In genomic region chr16:74446866-74447265, GRCh38 we compare ENCODE assay signal across 21 cellular contexts. TPM values are rescaled to one million over a fixed set of nuclear protein-coding genes. Genes with fewer than 3 reads are reported as not detected.
DNase-seq lines count a peak whose midpoint lies in the region; ATAC-seq and TF ChIP-seq lines count a peak whose summit lies in the region.
"Had no signal": no experiment of that assay in that cellular context is flagged by ENCODE, and none has a peak within 500 bp of the region (broad histone marks: within the 10 kb centered on the region; RNA-seq: fewer than 3 reads in every experiment).

No MANE protein-coding gene starts in this region.

- peaks cover 12 to 47% (median 30%) of the 10 kb centered on the region in 12 donors for H3K4me1 ChIP-seq in heart left ventricle
- H3K4me1 ChIP-seq in IMR-90 (ENCODE audit: control insufficient read depth, insufficient read depth, low read length): peaks cover 10% of the 10 kb centered on the region

- H2AFZ ChIP-seq in IMR-90 (replicated peaks; ENCODE audit: low read length, poor library complexity): no peak overlapping the region

- peak overlapping the region; percentile 61 for H2AK9ac ChIP-seq in IMR-90 (replicated peaks; ENCODE audit: low read depth, low read length, poor library complexity)

- H3K23ac ChIP-seq in IMR-90 (ENCODE audit: low read depth, low read length): no peak overlapping the region; the same call in 1 of the 2 replicates

- H2BK5ac ChIP-seq in IMR-90 (ENCODE audit: low read depth, low read length, poor library complexity, severe bottlenecking): no peak overlapping the region

- no peak overlapping the region for H3K9ac ChIP-seq in IMR-90 (ENCODE audit: low read depth, low read length)
- H3K9ac ChIP-seq: BLaER1 had no signal

- H3K9me3 Mint-ChIP-seq in dendritic cell treated with granulocyte-macrophage colony-stimulating factor and Interleukin-4, amounts not matched to agents 40 ng/mL and 50 ng/mL, for 4 days: peaks cover 9% of the 10 kb centered on the region
- no peaks in the 10 kb centered on the region for H3K9me3 Mint-ChIP-seq in stimulated activated effector memory CD8-positive, alpha-beta T cell treated with anti-CD3 and anti-CD28 coated beads, Interleukin-12 subunit alpha, Interleukin-12 subunit beta, amount 100 ng/mL, for 72 hours
- no peaks in the 10 kb centered on the region for H3K9me3 Mint-ChIP-seq in Calu3 (ENCODE audit: low read depth, unreplicated experiment)
- H3K9me3 Mint-ChIP-seq in T-cell: no peaks in the 10 kb centered on the region
- H3K9me3 Mint-ChIP-seq: CD8-positive, alpha-beta memory T cell had no signal

- dilution Hi-C loops in IMR-90 (cut with HindIII; ENCODE audit: low sequenced_read_pairs, unreplicated experiment): no loop called here

- H3K79me1 ChIP-seq in IMR-90 (ENCODE audit: low read depth in 1 of 2, low read length in 2 of 2): peaks cover 7 to 33% of the 10 kb centered on the region in 2 experiments; a peak in 3 of 4 replicates

- H3K27ac Mint-ChIP-seq in dendritic cell treated with granulocyte-macrophage colony-stimulating factor and Interleukin-4, amounts not matched to agents 40 ng/mL and 50 ng/mL, for 4 days: peak overlapping the region; percentile 48
- H3K27ac Mint-ChIP-seq in stimulated activated effector memory CD8-positive, alpha-beta T cell treated with anti-CD3 and anti-CD28 coated beads, Interleukin-12 subunit alpha, Interleukin-12 subunit beta, amount 100 ng/mL, for 72 hours: peak overlapping the region; percentile 46
- H3K27ac Mint-ChIP-seq in Calu3 (ENCODE audit: unreplicated experiment) (no peak overlapping the region), T-cell (no peak overlapping the region)

- no peaks in the 10 kb centered on the region for H3K27me3 Mint-ChIP-seq in dendritic cell treated with granulocyte-macrophage colony-stimulating factor and Interleukin-4, amounts not matched to agents 40 ng/mL and 50 ng/mL, for 4 days
- H3K27me3 Mint-ChIP-seq in Calu3 (ENCODE audit: unreplicated experiment) (no peaks in the 10 kb centered on the region), T-cell (no peaks in the 10 kb centered on the region)
- H3K27me3 Mint-ChIP-seq: CD8-positive, alpha-beta memory T cell had no signal

- no peak overlapping the region for H4K91ac ChIP-seq in IMR-90 (ENCODE audit: insufficient read depth, low read depth, low read length)

- in situ Hi-C loops in IMR-90 (cut with MboI; ENCODE audit: low sequenced_read_pairs): no loop called here

- CTCF ChIA-PET in IMR-90 (lab: Yijun Ruan, JAX): no interaction called here
- CTCF ChIA-PET in Calu3 (lab: Charles Lee): no interaction called here
- CTCF ChIA-PET in T-cell (lab: Charles Lee): no interaction called here

- H3K4me3 Mint-ChIP-seq in dendritic cell treated with granulocyte-macrophage colony-stimulating factor and Interleukin-4, amounts not matched to agents 40 ng/mL and 50 ng/mL, for 4 days: no peak overlapping the region
- H3K4me3 Mint-ChIP-seq in stimulated activated effector memory CD8-positive, alpha-beta T cell treated with anti-CD3 and anti-CD28 coated beads, Interleukin-12 subunit alpha, Interleukin-12 subunit beta, amount 100 ng/mL, for 72 hours: no peak overlapping the region
- H3K4me3 Mint-ChIP-seq in Calu3 (ENCODE audit: low read depth, unreplicated experiment): no peak overlapping the region
- H3K4me3 Mint-ChIP-seq in T-cell: no peak overlapping the region
- H3K4me3 Mint-ChIP-seq: CD8-positive, alpha-beta memory T cell had no signal

- no peak overlapping the region for H3K18ac ChIP-seq in IMR-90 (ENCODE audit: low read depth, low read length)

- H2BK20ac ChIP-seq in IMR-90 (ENCODE audit: low read depth, low read length): no peak overlapping the region

- intact Hi-C loops in heart left ventricle (cut with DNase I) (no loop called here), Right ventricle myocardium inferior (cut with DNase I) (no loop called here), IMR-90 (cut with micrococcal nuclease) (no loop called here), Calu3 (cut with micrococcal nuclease; ENCODE audit: unreplicated experiment) (no loop called here)
- intact Hi-C loops in dendritic cell treated with granulocyte-macrophage colony-stimulating factor and Interleukin-4, amounts not matched to agents 40 ng/mL and 50 ng/mL, for 4 days (cut with micrococcal nuclease): no loop called here

- ATAC-seq in heart left ventricle (no peak), Right ventricle myocardium inferior (no peak), IMR-90 (ENCODE audit: low read depth) (no peak), T-cell (replicated peaks in 1 of 4) (no peak)
- ATAC-seq in stimulated activated effector memory CD8-positive, alpha-beta T cell treated with anti-CD3 and anti-CD28 coated beads, Interleukin-12 subunit alpha, Interleukin-12 subunit beta, amount 100 ng/mL, for 72 hours: no peak
- ATAC-seq: GM12878, K562 had no signal

- no peak for DNase-seq in heart left ventricle
- DNase-seq in Right ventricle myocardium inferior (ENCODE audit: missing footprints): no peak
- DNase-seq in IMR-90: no peak
- no peak for DNase-seq in stimulated activated effector memory CD8-positive, alpha-beta T cell treated with anti-CD3 and anti-CD28 coated beads, Interleukin-12 subunit alpha, Interleukin-12 subunit beta, amount 100 ng/mL, for 72 hours (ENCODE audit: low spot score in 2 of 2)
- no peak for DNase-seq in inferior parietal cortex (ENCODE audit: extremely low spot score)
- no peak for DNase-seq in Calu3
- no peak for DNase-seq in T-cell
- DNase-seq: CD8-positive, alpha-beta memory T cell; DND-41; GDM1; GOT3; MV-4-11; NCI-H1417 treated with DMSO at 0.1 percent for 48 hours; NCI-H1930; NK-92 treated with Interleukin-12 subunit alpha and Interleukin-12 subunit beta, amount 100 ng/mL, for 24 hours; OCI-M1; RPMI8226 had no signal

- peaks cover 21% of the 10 kb centered on the region for H3K9me1 ChIP-seq in IMR-90 (ENCODE audit: insufficient read depth, low read length)

- no peak overlapping the region for H4K5ac ChIP-seq in IMR-90 (ENCODE audit: low read depth, low read length)

- no peak overlapping the region for H3K4ac ChIP-seq in IMR-90 (ENCODE audit: low read depth, low read length)

- 94 to 97% (median 95%) methylated on average over 8 of the region's 8 CpGs for WGBS in heart left ventricle, 4 donors
- 98% methylated on average over 7 of the region's 8 CpGs; no CpG with 5 or more reads in 1 of the 2 experiments for WGBS in IMR-90 (ENCODE audit: extremely low coverage in 2 of 2, insufficient read length in 1 of 2), 2 experiments

- TF ChIP-seq POLR2A in heart left ventricle (IDR thresholded peaks at IDR 0.05) (no peak), IMR-90 (IDR thresholded peaks at IDR 0.05; ENCODE audit: low read depth, low read length) (no peak)

- H3K4me3 ChIP-seq in heart left ventricle (no peak overlapping the region), IMR-90 (ENCODE audit: insufficient read depth, low read depth, low read length) (no peak overlapping the region)
- H3K4me3 ChIP-seq: BLaER1, GM12878, K562 had no signal

- H3K36me3 ChIP-seq in heart left ventricle (peaks cover 0 to 22% (median 15%) of the 10 kb centered on the region in 9 donors), IMR-90 (ENCODE audit: control insufficient read depth, insufficient read depth, low read length) (peaks cover 12% of the 10 kb centered on the region)

- H3K4me1 Mint-ChIP-seq in dendritic cell treated with granulocyte-macrophage colony-stimulating factor and Interleukin-4, amounts not matched to agents 40 ng/mL and 50 ng/mL, for 4 days (ENCODE audit: low read depth): peaks cover 50% of the 10 kb centered on the region
- H3K4me1 Mint-ChIP-seq in stimulated activated effector memory CD8-positive, alpha-beta T cell treated with anti-CD3 and anti-CD28 coated beads, Interleukin-12 subunit alpha, Interleukin-12 subunit beta, amount 100 ng/mL, for 72 hours: peaks cover 6% of the 10 kb centered on the region
- peaks cover 18% of the 10 kb centered on the region for H3K4me1 Mint-ChIP-seq in Calu3 (ENCODE audit: low read depth, unreplicated experiment)
- H3K4me1 Mint-ChIP-seq in T-cell: peaks cover 0 to 3% (median 0%) of the 10 kb centered on the region in 3 donors

- H3K27ac ChIP-seq in heart left ventricle (peak overlapping the region; percentile 66 to 90 (median 83)), IMR-90 (ENCODE audit: insufficient read depth, low read length) (no peak overlapping the region)
- H3K27ac ChIP-seq: BLaER1 had no signal

- no peaks in the 10 kb centered on the region for H3K27me3 ChIP-seq in heart left ventricle
- no peaks in the 10 kb centered on the region for H3K27me3 ChIP-seq in IMR-90 (ENCODE audit: control insufficient read depth, insufficient read depth, low read length)
- H3K27me3 ChIP-seq: BLaER1 had no signal

- H3K9me3 ChIP-seq in heart left ventricle (no peaks in the 10 kb centered on the region), IMR-90 (ENCODE audit: control insufficient read depth, insufficient read depth, low read length) (no peaks in the 10 kb centered on the region)
- H3K9me3 ChIP-seq: BLaER1 had no signal

- no peak overlapping the region for H3K56ac ChIP-seq in IMR-90 (ENCODE audit: extremely low read depth, insufficient read depth, low read length)

- no TSS peak for BruUV-seq in IMR-90 (replicated peaks; lab: Mats Ljungman, UMichigan)
- BruUV-seq in Calu3 (replicated peaks; lab: Mats Ljungman, UMichigan): no TSS peak

- no peak overlapping the region for H2AK5ac ChIP-seq in IMR-90 (ENCODE audit: low read depth, low read length)

- H2BK15ac ChIP-seq in IMR-90 (ENCODE audit: low read depth, low read length): no peak overlapping the region

- no peak overlapping the region for H3K14ac ChIP-seq in IMR-90 (replicated peaks; ENCODE audit: low read depth, low read length)

- H4K20me1 ChIP-seq in IMR-90 (ENCODE audit: insufficient read depth, low read length): peaks cover 13% of the 10 kb centered on the region; the same call in 1 of the 2 replicates

- POLR2A ChIA-PET in IMR-90 (lab: Charles Lee; ENCODE audit: unreplicated experiment): no interaction called here
- POLR2A ChIA-PET in T-cell (lab: Charles Lee): no interaction called here

- TF ChIP-seq RAD21 in IMR-90 (IDR thresholded peaks at IDR 0.05; ENCODE audit: low read length): no peak

- no peak overlapping the region for H3K4me2 ChIP-seq in IMR-90 (ENCODE audit: low read depth, low read length)
- H3K4me2 ChIP-seq: BLaER1 had no signal

- no peak overlapping the region for H4K8ac ChIP-seq in IMR-90 (ENCODE audit: low read depth in 2 of 2, low read length in 2 of 2)

- no peak overlapping the region for H2BK120ac ChIP-seq in IMR-90 (ENCODE audit: low read depth, low read length)

- peaks cover 43% of the 10 kb centered on the region for H3K36me3 Mint-ChIP-seq in dendritic cell treated with granulocyte-macrophage colony-stimulating factor and Interleukin-4, amounts not matched to agents 40 ng/mL and 50 ng/mL, for 4 days (ENCODE audit: low read depth)
- H3K36me3 Mint-ChIP-seq in stimulated activated effector memory CD8-positive, alpha-beta T cell treated with anti-CD3 and anti-CD28 coated beads, Interleukin-12 subunit alpha, Interleukin-12 subunit beta, amount 100 ng/mL, for 72 hours: peaks cover 42% of the 10 kb centered on the region
- H3K36me3 Mint-ChIP-seq in Calu3 (ENCODE audit: insufficient read depth, unreplicated experiment): peaks cover 16% of the 10 kb centered on the region
- H3K36me3 Mint-ChIP-seq in T-cell: peaks cover 21% of the 10 kb centered on the region

- TF ChIP-seq CTCF in heart left ventricle (IDR thresholded peaks at IDR 0.05) (no peak), IMR-90 (conservative IDR thresholded peaks at IDR 0.05; ENCODE audit: low read depth, low read length) (no peak), Calu3 (IDR thresholded peaks at IDR 0.05; ENCODE audit: unreplicated experiment) (no peak)

RNA-seq across cellular contexts. Expression of gene CLEC18B, which starts 25.6 kb away (rescaled TPM):
- total RNA-seq in heart left ventricle (1 to 10 TPM in 1 of 9 donors, under 1 TPM in 3, not detected in 5; 0.14 to 1.5 (median 0.44) TPM), Right ventricle myocardium inferior (0.51 TPM), IMR-90 (2012; rRNA removed) (not detected in 2 replicates), Calu3 (2022) (1.3 and 3.6 TPM in 2 replicates), T-cell (1 to 10 TPM in 4 of 5 donors, under 1 TPM in 1; 0.79 to 6.2 (median 3.4) TPM)
- polyA plus RNA-seq in heart left ventricle (under 1 TPM; 0.25 to 0.30 TPM), IMR-90 (2012; rRNA removed) (0.13 and 0.17 TPM in 2 replicates)
- 0.02 and 0.03 TPM in 2 replicates for polyA plus RNA-seq in IMR-90 (2012; cell fraction: cytosol; rRNA removed)
- 1.3 and 2.0 TPM in 2 replicates for polyA plus RNA-seq in IMR-90 (2012; cell fraction: nucleus; rRNA removed; ENCODE audit: low replicate concordance)
- polyA plus RNA-seq: CD8-positive, alpha-beta memory T cell had no signal

Comparison
In these comparisons a context has a peak if more than half of its experiments do, and no peak if none do; other contexts are left out.
1. H3K27ac Mint-ChIP-seq: peak in dendritic cell treated with granulocyte-macrophage colony-stimulating factor and Interleukin-4, amounts not matched to agents 40 ng/mL and 50 ng/mL, for 4 days (single experiment) and stimulated activated effector memory CD8-positive, alpha-beta T cell treated with anti-CD3 and anti-CD28 coated beads, Interleukin-12 subunit alpha, Interleukin-12 subunit beta, amount 100 ng/mL, for 72 hours (single experiment); none in Calu3 (single experiment) and T-cell (0 of 2).